In the genomic region with DNA sequence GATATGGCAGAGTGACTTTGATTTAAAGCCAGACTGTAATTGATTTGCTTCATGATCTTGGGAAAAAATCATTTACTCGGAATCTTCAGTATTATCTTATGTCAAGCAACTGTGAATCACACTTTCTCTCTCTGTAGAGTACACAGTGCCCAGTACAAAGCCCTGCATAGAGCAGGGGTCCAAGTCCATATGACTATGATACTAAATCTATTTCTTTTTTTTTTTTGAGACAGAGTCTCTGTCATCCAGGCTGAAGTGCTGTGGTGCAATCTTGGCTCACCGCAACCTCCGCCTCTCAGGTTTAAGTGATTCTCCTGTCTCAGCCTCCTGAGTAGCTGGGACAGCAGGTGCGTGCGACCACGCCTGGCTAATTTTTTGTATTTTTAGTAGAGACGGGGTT, we compare ENCODE assay signal across 1 cellular context.
TF ChIP-seq lines count a peak whose summit lies in the region.

No MANE protein-coding gene starts in this region.

TF ChIP-seq in HepG2, 621 proteins besides CTCF, POLR2A, EP300 and RAD21 (continued from another document and continues in another):
- TF ChIP-seq, protein P1, sequence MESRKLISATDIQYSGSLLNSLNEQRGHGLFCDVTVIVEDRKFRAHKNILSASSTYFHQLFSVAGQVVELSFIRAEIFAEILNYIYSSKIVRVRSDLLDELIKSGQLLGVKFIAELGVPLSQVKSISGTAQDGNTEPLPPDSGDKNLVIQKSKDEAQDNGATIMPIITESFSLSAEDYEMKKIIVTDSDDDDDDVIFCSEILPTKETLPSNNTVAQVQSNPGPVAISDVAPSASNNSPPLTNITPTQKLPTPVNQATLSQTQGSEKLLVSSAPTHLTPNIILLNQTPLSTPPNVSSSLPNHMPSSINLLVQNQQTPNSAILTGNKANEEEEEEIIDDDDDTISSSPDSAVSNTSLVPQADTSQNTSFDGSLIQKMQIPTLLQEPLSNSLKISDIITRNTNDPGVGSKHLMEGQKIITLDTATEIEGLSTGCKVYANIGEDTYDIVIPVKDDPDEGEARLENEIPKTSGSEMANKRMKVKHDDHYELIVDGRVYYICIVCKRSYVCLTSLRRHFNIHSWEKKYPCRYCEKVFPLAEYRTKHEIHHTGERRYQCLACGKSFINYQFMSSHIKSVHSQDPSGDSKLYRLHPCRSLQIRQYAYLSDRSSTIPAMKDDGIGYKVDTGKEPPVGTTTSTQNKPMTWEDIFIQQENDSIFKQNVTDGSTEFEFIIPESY (CRISPR knock-in tag; IDR thresholded peaks at IDR 0.05): peak; percentile 85
- TF ChIP-seq, protein P2, sequence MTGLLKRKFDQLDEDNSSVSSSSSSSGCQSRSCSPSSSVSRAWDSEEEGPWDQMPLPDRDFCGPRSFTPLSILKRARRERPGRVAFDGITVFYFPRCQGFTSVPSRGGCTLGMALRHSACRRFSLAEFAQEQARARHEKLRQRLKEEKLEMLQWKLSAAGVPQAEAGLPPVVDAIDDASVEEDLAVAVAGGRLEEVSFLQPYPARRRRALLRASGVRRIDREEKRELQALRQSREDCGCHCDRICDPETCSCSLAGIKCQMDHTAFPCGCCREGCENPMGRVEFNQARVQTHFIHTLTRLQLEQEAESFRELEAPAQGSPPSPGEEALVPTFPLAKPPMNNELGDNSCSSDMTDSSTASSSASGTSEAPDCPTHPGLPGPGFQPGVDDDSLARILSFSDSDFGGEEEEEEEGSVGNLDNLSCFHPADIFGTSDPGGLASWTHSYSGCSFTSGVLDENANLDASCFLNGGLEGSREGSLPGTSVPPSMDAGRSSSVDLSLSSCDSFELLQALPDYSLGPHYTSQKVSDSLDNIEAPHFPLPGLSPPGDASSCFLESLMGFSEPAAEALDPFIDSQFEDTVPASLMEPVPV (CRISPR knock-in tag; IDR thresholded peaks at IDR 0.05): no peak
- no peak for TF ChIP-seq MIXL1 (CRISPR knock-in tag; IDR thresholded peaks at IDR 0.05)
- no peak for TF ChIP-seq NFKBIZ (CRISPR knock-in tag; IDR thresholded peaks at IDR 0.05)
- TF ChIP-seq ZNF484 (CRISPR knock-in tag; IDR thresholded peaks at IDR 0.05; ENCODE audit: borderline replicate concordance, low read depth): no peak
- TF ChIP-seq, protein P3, sequence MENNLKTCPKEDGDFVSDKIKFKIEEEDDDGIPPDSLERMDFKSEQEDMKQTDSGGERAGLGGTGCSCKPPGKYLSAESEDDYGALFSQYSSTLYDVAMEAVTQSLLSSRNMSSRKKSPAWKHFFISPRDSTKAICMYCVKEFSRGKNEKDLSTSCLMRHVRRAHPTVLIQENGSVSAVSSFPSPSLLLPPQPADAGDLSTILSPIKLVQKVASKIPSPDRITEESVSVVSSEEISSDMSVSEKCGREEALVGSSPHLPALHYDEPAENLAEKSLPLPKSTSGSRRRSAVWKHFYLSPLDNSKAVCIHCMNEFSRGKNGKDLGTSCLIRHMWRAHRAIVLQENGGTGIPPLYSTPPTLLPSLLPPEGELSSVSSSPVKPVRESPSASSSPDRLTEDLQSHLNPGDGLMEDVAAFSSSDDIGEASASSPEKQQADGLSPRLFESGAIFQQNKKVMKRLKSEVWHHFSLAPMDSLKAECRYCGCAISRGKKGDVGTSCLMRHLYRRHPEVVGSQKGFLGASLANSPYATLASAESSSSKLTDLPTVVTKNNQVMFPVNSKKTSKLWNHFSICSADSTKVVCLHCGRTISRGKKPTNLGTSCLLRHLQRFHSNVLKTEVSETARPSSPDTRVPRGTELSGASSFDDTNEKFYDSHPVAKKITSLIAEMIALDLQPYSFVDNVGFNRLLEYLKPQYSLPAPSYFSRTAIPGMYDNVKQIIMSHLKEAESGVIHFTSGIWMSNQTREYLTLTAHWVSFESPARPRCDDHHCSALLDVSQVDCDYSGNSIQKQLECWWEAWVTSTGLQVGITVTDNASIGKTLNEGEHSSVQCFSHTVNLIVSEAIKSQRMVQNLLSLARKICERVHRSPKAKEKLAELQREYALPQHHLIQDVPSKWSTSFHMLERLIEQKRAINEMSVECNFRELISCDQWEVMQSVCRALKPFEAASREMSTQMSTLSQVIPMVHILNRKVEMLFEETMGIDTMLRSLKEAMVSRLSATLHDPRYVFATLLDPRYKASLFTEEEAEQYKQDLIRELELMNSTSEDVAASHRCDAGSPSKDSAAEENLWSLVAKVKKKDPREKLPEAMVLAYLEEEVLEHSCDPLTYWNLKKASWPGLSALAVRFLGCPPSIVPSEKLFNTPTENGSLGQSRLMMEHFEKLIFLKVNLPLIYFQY (CRISPR knock-in tag; IDR thresholded peaks at IDR 0.05; ENCODE audit: borderline replicate concordance): no peak
- TF ChIP-seq, protein P4, sequence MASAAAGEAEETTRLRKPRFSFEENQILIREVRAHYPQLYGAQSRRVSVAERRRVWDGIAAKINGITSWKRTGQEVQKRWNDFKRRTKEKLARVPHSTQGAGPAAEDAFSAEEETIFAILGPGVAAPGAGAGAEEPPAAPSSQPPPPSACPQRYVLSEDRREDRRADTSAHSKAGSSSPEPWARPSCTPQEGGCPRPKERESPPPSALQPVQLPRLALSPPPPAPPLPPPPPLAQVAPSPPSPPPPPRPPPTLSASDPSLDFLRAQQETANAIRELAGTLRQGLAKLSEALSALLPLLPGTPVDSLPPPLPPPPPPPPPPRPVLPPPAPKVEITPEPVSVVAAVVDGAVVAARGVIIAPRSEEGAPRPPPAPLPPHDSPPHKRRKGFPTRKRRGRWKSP (CRISPR knock-in tag; IDR thresholded peaks at IDR 0.05): no peak
- TF ChIP-seq HMGA1 (CRISPR knock-in tag; conservative IDR thresholded peaks at IDR 0.05): no peak
- no peak for TF ChIP-seq ZNF570 (CRISPR knock-in tag; IDR thresholded peaks at IDR 0.05; ENCODE audit: borderline replicate concordance)
- TF ChIP-seq, protein P5, sequence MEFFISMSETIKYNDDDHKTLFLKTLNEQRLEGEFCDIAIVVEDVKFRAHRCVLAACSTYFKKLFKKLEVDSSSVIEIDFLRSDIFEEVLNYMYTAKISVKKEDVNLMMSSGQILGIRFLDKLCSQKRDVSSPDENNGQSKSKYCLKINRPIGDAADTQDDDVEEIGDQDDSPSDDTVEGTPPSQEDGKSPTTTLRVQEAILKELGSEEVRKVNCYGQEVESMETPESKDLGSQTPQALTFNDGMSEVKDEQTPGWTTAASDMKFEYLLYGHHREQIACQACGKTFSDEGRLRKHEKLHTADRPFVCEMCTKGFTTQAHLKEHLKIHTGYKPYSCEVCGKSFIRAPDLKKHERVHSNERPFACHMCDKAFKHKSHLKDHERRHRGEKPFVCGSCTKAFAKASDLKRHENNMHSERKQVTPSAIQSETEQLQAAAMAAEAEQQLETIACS (CRISPR knock-in tag; IDR thresholded peaks at IDR 0.05): no peak
- no peak for TF ChIP-seq ELF3 (CRISPR knock-in tag; IDR thresholded peaks at IDR 0.05)
- TF ChIP-seq ZMYM3 (CRISPR knock-in tag; IDR thresholded peaks at IDR 0.05): 0 out of 2 replicates have a peak, but pooled peaks have one; percentile 29
- TF ChIP-seq HOXD1 (CRISPR knock-in tag; IDR thresholded peaks at IDR 0.05): no peak
- TF ChIP-seq, protein P6, sequence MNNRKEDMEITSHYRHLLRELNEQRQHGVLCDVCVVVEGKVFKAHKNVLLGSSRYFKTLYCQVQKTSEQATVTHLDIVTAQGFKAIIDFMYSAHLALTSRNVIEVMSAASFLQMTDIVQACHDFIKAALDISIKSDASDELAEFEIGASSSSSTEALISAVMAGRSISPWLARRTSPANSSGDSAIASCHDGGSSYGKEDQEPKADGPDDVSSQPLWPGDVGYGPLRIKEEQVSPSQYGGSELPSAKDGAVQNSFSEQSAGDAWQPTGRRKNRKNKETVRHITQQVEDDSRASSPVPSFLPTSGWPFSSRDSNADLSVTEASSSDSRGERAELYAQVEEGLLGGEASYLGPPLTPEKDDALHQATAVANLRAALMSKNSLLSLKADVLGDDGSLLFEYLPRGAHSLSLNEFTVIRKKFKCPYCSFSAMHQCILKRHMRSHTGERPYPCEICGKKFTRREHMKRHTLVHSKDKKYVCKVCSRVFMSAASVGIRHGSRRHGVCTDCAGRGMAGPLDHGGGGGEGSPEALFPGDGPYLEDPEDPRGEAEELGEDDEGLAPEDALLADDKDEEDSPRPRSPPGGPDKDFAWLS (CRISPR knock-in tag; IDR thresholded peaks at IDR 0.05; ENCODE audit: borderline replicate concordance): no peak
- no peak for TF ChIP-seq SP4 (CRISPR knock-in tag; IDR thresholded peaks at IDR 0.05)
- TF ChIP-seq FOSL2 (CRISPR knock-in tag; IDR thresholded peaks at IDR 0.05): peak; percentile 37
- TF ChIP-seq HNF4G (IDR thresholded peaks at IDR 0.05; ENCODE audit: borderline replicate concordance, low read depth, low read length): peak; percentile 27; the same call in 1 of the 2 replicates
- no peak for TF ChIP-seq HNF4G (CRISPR knock-in tag; IDR thresholded peaks at IDR 0.05; ENCODE audit: borderline replicate concordance, low read depth)
- TF ChIP-seq CBX2 (IDR thresholded peaks at IDR 0.05; ENCODE audit: low read depth, low read length): no peak
- no peak for TF ChIP-seq CBX2 (CRISPR knock-in tag; IDR thresholded peaks at IDR 0.05; ENCODE audit: low read depth)
- TF ChIP-seq ZNF24 (IDR thresholded peaks at IDR 0.05): no peak
- no peak for TF ChIP-seq NFKB2 (CRISPR knock-in tag; IDR thresholded peaks at IDR 0.05; ENCODE audit: borderline replicate concordance)
- TF ChIP-seq ATF7-NPFF (CRISPR knock-in tag; IDR thresholded peaks at IDR 0.05; ENCODE audit: low read depth): no peak
- TF ChIP-seq RFXAP (CRISPR knock-in tag; IDR thresholded peaks at IDR 0.05; ENCODE audit: borderline replicate concordance): no peak
- no peak for TF ChIP-seq REL (CRISPR knock-in tag; conservative IDR thresholded peaks at IDR 0.05)
- TF ChIP-seq, protein P7, sequence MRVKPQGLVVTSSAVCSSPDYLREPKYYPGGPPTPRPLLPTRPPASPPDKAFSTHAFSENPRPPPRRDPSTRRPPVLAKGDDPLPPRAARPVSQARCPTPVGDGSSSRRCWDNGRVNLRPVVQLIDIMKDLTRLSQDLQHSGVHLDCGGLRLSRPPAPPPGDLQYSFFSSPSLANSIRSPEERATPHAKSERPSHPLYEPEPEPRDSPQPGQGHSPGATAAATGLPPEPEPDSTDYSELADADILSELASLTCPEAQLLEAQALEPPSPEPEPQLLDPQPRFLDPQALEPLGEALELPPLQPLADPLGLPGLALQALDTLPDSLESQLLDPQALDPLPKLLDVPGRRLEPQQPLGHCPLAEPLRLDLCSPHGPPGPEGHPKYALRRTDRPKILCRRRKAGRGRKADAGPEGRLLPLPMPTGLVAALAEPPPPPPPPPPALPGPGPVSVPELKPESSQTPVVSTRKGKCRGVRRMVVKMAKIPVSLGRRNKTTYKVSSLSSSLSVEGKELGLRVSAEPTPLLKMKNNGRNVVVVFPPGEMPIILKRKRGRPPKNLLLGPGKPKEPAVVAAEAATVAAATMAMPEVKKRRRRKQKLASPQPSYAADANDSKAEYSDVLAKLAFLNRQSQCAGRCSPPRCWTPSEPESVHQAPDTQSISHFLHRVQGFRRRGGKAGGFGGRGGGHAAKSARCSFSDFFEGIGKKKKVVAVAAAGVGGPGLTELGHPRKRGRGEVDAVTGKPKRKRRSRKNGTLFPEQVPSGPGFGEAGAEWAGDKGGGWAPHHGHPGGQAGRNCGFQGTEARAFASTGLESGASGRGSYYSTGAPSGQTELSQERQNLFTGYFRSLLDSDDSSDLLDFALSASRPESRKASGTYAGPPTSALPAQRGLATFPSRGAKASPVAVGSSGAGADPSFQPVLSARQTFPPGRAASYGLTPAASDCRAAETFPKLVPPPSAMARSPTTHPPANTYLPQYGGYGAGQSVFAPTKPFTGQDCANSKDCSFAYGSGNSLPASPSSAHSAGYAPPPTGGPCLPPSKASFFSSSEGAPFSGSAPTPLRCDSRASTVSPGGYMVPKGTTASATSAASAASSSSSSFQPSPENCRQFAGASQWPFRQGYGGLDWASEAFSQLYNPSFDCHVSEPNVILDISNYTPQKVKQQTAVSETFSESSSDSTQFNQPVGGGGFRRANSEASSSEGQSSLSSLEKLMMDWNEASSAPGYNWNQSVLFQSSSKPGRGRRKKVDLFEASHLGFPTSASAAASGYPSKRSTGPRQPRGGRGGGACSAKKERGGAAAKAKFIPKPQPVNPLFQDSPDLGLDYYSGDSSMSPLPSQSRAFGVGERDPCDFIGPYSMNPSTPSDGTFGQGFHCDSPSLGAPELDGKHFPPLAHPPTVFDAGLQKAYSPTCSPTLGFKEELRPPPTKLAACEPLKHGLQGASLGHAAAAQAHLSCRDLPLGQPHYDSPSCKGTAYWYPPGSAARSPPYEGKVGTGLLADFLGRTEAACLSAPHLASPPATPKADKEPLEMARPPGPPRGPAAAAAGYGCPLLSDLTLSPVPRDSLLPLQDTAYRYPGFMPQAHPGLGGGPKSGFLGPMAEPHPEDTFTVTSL (CRISPR knock-in tag; IDR thresholded peaks at IDR 0.05; ENCODE audit: borderline replicate concordance): no peak
- TF ChIP-seq CEBPB (IDR thresholded peaks at IDR 0.05; ENCODE audit: borderline replicate concordance, low read depth, low read length): peak; percentile 30; the same call in 1 of the 2 replicates
- TF ChIP-seq GATAD2A (CRISPR knock-in tag; IDR thresholded peaks at IDR 0.05): 0 out of 2 replicates have a peak, but pooled peaks have one; percentile 30
- TF ChIP-seq REXO4 (CRISPR knock-in tag; IDR thresholded peaks at IDR 0.05; ENCODE audit: borderline replicate concordance): no peak
- no peak for TF ChIP-seq RBFOX2 (IDR thresholded peaks at IDR 0.05; ENCODE audit: low read depth, low read length)
- no peak for TF ChIP-seq ZNF3 (CRISPR knock-in tag; IDR thresholded peaks at IDR 0.05)
- TF ChIP-seq ZNF563 (CRISPR knock-in tag; IDR thresholded peaks at IDR 0.05): no peak
- TF ChIP-seq, protein P8, sequence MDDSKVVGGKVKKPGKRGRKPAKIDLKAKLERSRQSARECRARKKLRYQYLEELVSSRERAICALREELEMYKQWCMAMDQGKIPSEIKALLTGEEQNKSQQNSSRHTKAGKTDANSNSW (CRISPR knock-in tag; IDR thresholded peaks at IDR 0.05; ENCODE audit: borderline replicate concordance): no peak
- 0 out of 2 replicates have a peak, but pooled peaks have one; percentile 19 for TF ChIP-seq ZMYM2 (CRISPR knock-in tag; IDR thresholded peaks at IDR 0.05)
- no peak for TF ChIP-seq HNRNPK (IDR thresholded peaks at IDR 0.05; ENCODE audit: low read depth, low read length, poor library complexity, severe bottlenecking)
- no peak for TF ChIP-seq ZNF737 (CRISPR knock-in tag; IDR thresholded peaks at IDR 0.05; ENCODE audit: borderline replicate concordance)
- no peak for TF ChIP-seq SMARCE1 (IDR thresholded peaks at IDR 0.05; ENCODE audit: borderline replicate concordance)
- TF ChIP-seq ZNF292 (CRISPR knock-in tag; IDR thresholded peaks at IDR 0.05; ENCODE audit: borderline replicate concordance, low read depth): 0 out of 2 replicates have a peak, but pooled peaks have one; percentile 34
- TF ChIP-seq ZNF75D (CRISPR knock-in tag; IDR thresholded peaks at IDR 0.05; ENCODE audit: borderline replicate concordance): no peak
- no peak for TF ChIP-seq ZNF670 (CRISPR knock-in tag; IDR thresholded peaks at IDR 0.05; ENCODE audit: borderline replicate concordance)
